1 cellular context compared by ENCODE assay signal in genomic region chr11:47437218-47437745, GRCh38.
A peak's percentile ranks its signal among the peaks of the same experiment; 100 is the strongest.
TF ChIP-seq lines count a peak whose summit lies in the region.

No MANE protein-coding gene starts in this region.

TF ChIP-seq in HepG2, 621 proteins besides CTCF, POLR2A, EP300 and RAD21 (continues in another document):
- TF ChIP-seq HOMEZ (CRISPR knock-in tag; IDR thresholded peaks at IDR 0.05; ENCODE audit: low read depth) (0 out of 2 replicates have a peak, but pooled peaks have one; percentile 47), FOXJ3 (CRISPR knock-in tag; IDR thresholded peaks at IDR 0.05; ENCODE audit: borderline replicate concordance) (no peak), ZNF460 (CRISPR knock-in tag; IDR thresholded peaks at IDR 0.05; ENCODE audit: borderline replicate concordance) (no peak), HOXA9 (CRISPR knock-in tag; IDR thresholded peaks at IDR 0.05; ENCODE audit: borderline replicate concordance) (no peak), TSC22D2 (CRISPR knock-in tag; IDR thresholded peaks at IDR 0.05; ENCODE audit: borderline replicate concordance) (no peak), BCLAF1 (IDR thresholded peaks at IDR 0.05) (no peak), MAF1 (CRISPR knock-in tag; IDR thresholded peaks at IDR 0.05; ENCODE audit: borderline replicate concordance) (no peak), HNRNPK (IDR thresholded peaks at IDR 0.05; ENCODE audit: low read depth, low read length, poor library complexity, severe bottlenecking) (no peak), ZNF343 (CRISPR knock-in tag; IDR thresholded peaks at IDR 0.05) (no peak), NR2F6 (IDR thresholded peaks at IDR 0.05) (no peak), NR2F6 (CRISPR knock-in tag; IDR thresholded peaks at IDR 0.05) (no peak), ZNF691 (CRISPR knock-in tag; IDR thresholded peaks at IDR 0.05; ENCODE audit: borderline replicate concordance, low read depth) (no peak), ARNT2 (CRISPR knock-in tag; IDR thresholded peaks at IDR 0.05; ENCODE audit: low read depth) (no peak), HOXD1 (CRISPR knock-in tag; IDR thresholded peaks at IDR 0.05) (no peak), ZNF614 (CRISPR knock-in tag; IDR thresholded peaks at IDR 0.05; ENCODE audit: borderline replicate concordance) (peak; percentile 33; the same call in 1 of the 2 replicates), GFI1 (CRISPR knock-in tag; IDR thresholded peaks at IDR 0.05; ENCODE audit: borderline replicate concordance) (no peak), RBM39 (IDR thresholded peaks at IDR 0.05; ENCODE audit: low read depth, low read length, poor library complexity, severe bottlenecking) (no peak), RFXAP (CRISPR knock-in tag; IDR thresholded peaks at IDR 0.05; ENCODE audit: borderline replicate concordance) (no peak), PLRG1 (conservative IDR thresholded peaks at IDR 0.05) (no peak), IRX3 (CRISPR knock-in tag; IDR thresholded peaks at IDR 0.05; ENCODE audit: borderline replicate concordance, low read depth) (no peak), ZNF224 (CRISPR knock-in tag; IDR thresholded peaks at IDR 0.05) (no peak), ZNF619 (CRISPR knock-in tag; IDR thresholded peaks at IDR 0.05) (0 out of 2 replicates have a peak, but pooled peaks have one; percentile 15), SNAPC4 (CRISPR knock-in tag; IDR thresholded peaks at IDR 0.05) (no peak), TOE1 (CRISPR knock-in tag; IDR thresholded peaks at IDR 0.05) (0 out of 2 replicates have a peak, but pooled peaks have one; percentile 35), NFATC3 (CRISPR knock-in tag; IDR thresholded peaks at IDR 0.05) (no peak), RELA (CRISPR knock-in tag; IDR thresholded peaks at IDR 0.05) (no peak), CEBPG (CRISPR knock-in tag; IDR thresholded peaks at IDR 0.05) (0 out of 2 replicates have a peak, but pooled peaks have one; percentile 2), ZNF33B (CRISPR knock-in tag; IDR thresholded peaks at IDR 0.05) (no peak), ZNF770 (CRISPR knock-in tag; IDR thresholded peaks at IDR 0.05) (no peak), SKIL (CRISPR knock-in tag; IDR thresholded peaks at IDR 0.05; ENCODE audit: borderline replicate concordance) (no peak), ELK4 (CRISPR knock-in tag; IDR thresholded peaks at IDR 0.05; ENCODE audit: borderline replicate concordance) (no peak), ZKSCAN1 (IDR thresholded peaks at IDR 0.05; ENCODE audit: low read length) (no peak), ZNF383 (CRISPR knock-in tag; IDR thresholded peaks at IDR 0.05; ENCODE audit: borderline replicate concordance) (no peak), NR2C2 (CRISPR knock-in tag; IDR thresholded peaks at IDR 0.05; ENCODE audit: borderline replicate concordance) (no peak), CBX5 (CRISPR knock-in tag; IDR thresholded peaks at IDR 0.05; ENCODE audit: borderline replicate concordance) (no peak), ZNF12 (CRISPR knock-in tag; IDR thresholded peaks at IDR 0.05) (peak; percentile 76), SSRP1 (CRISPR knock-in tag; IDR thresholded peaks at IDR 0.05) (no peak), ZSCAN25 (CRISPR knock-in tag; IDR thresholded peaks at IDR 0.05) (no peak)
